In the genomic region with DNA sequence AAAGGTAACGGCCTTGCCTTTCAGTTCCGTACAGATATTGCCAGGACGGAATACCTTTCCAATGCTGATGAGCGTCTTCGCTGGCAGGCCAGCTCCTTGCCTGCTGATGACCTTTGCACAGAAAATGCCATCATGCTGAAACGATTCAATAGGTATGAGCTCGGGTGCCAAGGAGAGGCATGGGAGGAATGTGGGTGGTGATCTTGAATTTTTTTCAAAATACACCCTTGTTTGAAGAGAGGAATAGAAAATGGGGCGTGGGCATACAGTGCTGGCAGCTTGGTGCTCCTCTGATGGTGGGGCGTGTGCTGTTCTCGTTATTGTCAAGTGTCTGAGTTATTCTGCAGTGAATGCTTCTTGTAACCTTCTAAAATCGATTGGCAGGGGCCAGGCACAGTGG, we compare ENCODE assay signal across 1 cellular context.
TF ChIP-seq lines count a peak whose summit lies in the region.

No MANE protein-coding gene starts in this region.

TF ChIP-seq in WTC11, 78 proteins besides CTCF, POLR2A, EP300 and RAD21 (continued from another document):
- TF ChIP-seq ARID4B (CRISPR knock-in tag; IDR thresholded peaks at IDR 0.05; ENCODE audit: borderline replicate concordance) (no peak), FOXP1 (CRISPR knock-in tag; IDR thresholded peaks at IDR 0.05; ENCODE audit: borderline replicate concordance) (no peak), HMGA2 (CRISPR knock-in tag; IDR thresholded peaks at IDR 0.05) (no peak)
